In genomic region chr7:141268614-141269013, GRCh38 we compare ENCODE assay signal across 2 cellular contexts.
TF ChIP-seq lines count a peak whose summit lies in the region.

No MANE protein-coding gene starts in this region.

TF ChIP-seq in HepG2, 621 proteins besides CTCF, POLR2A, EP300 and RAD21 (continued from another document and continues in another):
- TF ChIP-seq POGZ (CRISPR knock-in tag; IDR thresholded peaks at IDR 0.05): no peak
- TF ChIP-seq ZMYM4 (CRISPR knock-in tag; IDR thresholded peaks at IDR 0.05): 0 out of 2 replicates have a peak, but pooled peaks have one; percentile 19
- no peak for TF ChIP-seq SOX6 (IDR thresholded peaks at IDR 0.05)
- TF ChIP-seq SOX6 (CRISPR knock-in tag; IDR thresholded peaks at IDR 0.05): peak; percentile 82
- peak; percentile 56; the same call in 1 of the 2 replicates for TF ChIP-seq TBX2 (CRISPR knock-in tag; IDR thresholded peaks at IDR 0.05; ENCODE audit: borderline replicate concordance)
- TF ChIP-seq, protein P1, sequence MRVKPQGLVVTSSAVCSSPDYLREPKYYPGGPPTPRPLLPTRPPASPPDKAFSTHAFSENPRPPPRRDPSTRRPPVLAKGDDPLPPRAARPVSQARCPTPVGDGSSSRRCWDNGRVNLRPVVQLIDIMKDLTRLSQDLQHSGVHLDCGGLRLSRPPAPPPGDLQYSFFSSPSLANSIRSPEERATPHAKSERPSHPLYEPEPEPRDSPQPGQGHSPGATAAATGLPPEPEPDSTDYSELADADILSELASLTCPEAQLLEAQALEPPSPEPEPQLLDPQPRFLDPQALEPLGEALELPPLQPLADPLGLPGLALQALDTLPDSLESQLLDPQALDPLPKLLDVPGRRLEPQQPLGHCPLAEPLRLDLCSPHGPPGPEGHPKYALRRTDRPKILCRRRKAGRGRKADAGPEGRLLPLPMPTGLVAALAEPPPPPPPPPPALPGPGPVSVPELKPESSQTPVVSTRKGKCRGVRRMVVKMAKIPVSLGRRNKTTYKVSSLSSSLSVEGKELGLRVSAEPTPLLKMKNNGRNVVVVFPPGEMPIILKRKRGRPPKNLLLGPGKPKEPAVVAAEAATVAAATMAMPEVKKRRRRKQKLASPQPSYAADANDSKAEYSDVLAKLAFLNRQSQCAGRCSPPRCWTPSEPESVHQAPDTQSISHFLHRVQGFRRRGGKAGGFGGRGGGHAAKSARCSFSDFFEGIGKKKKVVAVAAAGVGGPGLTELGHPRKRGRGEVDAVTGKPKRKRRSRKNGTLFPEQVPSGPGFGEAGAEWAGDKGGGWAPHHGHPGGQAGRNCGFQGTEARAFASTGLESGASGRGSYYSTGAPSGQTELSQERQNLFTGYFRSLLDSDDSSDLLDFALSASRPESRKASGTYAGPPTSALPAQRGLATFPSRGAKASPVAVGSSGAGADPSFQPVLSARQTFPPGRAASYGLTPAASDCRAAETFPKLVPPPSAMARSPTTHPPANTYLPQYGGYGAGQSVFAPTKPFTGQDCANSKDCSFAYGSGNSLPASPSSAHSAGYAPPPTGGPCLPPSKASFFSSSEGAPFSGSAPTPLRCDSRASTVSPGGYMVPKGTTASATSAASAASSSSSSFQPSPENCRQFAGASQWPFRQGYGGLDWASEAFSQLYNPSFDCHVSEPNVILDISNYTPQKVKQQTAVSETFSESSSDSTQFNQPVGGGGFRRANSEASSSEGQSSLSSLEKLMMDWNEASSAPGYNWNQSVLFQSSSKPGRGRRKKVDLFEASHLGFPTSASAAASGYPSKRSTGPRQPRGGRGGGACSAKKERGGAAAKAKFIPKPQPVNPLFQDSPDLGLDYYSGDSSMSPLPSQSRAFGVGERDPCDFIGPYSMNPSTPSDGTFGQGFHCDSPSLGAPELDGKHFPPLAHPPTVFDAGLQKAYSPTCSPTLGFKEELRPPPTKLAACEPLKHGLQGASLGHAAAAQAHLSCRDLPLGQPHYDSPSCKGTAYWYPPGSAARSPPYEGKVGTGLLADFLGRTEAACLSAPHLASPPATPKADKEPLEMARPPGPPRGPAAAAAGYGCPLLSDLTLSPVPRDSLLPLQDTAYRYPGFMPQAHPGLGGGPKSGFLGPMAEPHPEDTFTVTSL (CRISPR knock-in tag; IDR thresholded peaks at IDR 0.05; ENCODE audit: borderline replicate concordance): peak; percentile 65; the same call in 1 of the 2 replicates
- TF ChIP-seq ZNF83 (CRISPR knock-in tag; IDR thresholded peaks at IDR 0.05; ENCODE audit: borderline replicate concordance): no peak
- TF ChIP-seq ZNF644 (CRISPR knock-in tag; IDR thresholded peaks at IDR 0.05; ENCODE audit: low read depth): peak; percentile 52; the same call in 1 of the 2 replicates
- TF ChIP-seq ZNF549 (CRISPR knock-in tag; IDR thresholded peaks at IDR 0.05): no peak
- no peak for TF ChIP-seq MBD4 (IDR thresholded peaks at IDR 0.05; ENCODE audit: borderline replicate concordance, low read length)
- no peak for TF ChIP-seq GATA4 (IDR thresholded peaks at IDR 0.05; ENCODE audit: borderline replicate concordance, low read depth)
- TF ChIP-seq BCL6 (CRISPR knock-in tag; IDR thresholded peaks at IDR 0.05): peak; percentile 64
- TF ChIP-seq, protein P2, sequence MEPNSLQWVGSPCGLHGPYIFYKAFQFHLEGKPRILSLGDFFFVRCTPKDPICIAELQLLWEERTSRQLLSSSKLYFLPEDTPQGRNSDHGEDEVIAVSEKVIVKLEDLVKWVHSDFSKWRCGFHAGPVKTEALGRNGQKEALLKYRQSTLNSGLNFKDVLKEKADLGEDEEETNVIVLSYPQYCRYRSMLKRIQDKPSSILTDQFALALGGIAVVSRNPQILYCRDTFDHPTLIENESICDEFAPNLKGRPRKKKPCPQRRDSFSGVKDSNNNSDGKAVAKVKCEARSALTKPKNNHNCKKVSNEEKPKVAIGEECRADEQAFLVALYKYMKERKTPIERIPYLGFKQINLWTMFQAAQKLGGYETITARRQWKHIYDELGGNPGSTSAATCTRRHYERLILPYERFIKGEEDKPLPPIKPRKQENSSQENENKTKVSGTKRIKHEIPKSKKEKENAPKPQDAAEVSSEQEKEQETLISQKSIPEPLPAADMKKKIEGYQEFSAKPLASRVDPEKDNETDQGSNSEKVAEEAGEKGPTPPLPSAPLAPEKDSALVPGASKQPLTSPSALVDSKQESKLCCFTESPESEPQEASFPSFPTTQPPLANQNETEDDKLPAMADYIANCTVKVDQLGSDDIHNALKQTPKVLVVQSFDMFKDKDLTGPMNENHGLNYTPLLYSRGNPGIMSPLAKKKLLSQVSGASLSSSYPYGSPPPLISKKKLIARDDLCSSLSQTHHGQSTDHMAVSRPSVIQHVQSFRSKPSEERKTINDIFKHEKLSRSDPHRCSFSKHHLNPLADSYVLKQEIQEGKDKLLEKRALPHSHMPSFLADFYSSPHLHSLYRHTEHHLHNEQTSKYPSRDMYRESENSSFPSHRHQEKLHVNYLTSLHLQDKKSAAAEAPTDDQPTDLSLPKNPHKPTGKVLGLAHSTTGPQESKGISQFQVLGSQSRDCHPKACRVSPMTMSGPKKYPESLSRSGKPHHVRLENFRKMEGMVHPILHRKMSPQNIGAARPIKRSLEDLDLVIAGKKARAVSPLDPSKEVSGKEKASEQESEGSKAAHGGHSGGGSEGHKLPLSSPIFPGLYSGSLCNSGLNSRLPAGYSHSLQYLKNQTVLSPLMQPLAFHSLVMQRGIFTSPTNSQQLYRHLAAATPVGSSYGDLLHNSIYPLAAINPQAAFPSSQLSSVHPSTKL (CRISPR knock-in tag; IDR thresholded peaks at IDR 0.05): peak; percentile 76
- peak; percentile 36; the same call in 1 of the 2 replicates for TF ChIP-seq RARA (CRISPR knock-in tag; IDR thresholded peaks at IDR 0.05)
- peak; percentile 78; the same call in 1 of the 2 replicates for TF ChIP-seq SOX5 (CRISPR knock-in tag; IDR thresholded peaks at IDR 0.05; ENCODE audit: borderline replicate concordance)
- TF ChIP-seq HDAC1 (CRISPR knock-in tag; IDR thresholded peaks at IDR 0.05): no peak
- TF ChIP-seq MIXL1 (CRISPR knock-in tag; IDR thresholded peaks at IDR 0.05): 0 out of 2 replicates have a peak, but pooled peaks have one; percentile 18
- peak; percentile 88 for TF ChIP-seq HNF4A (CRISPR knock-in tag; IDR thresholded peaks at IDR 0.05)

TF ChIP-seq in GM12878, 131 proteins besides CTCF, POLR2A, EP300 and RAD21 (continued from another document):
- no peak for TF ChIP-seq CREB1 (IDR thresholded peaks at IDR 0.05; ENCODE audit: low read depth)
- TF ChIP-seq SREBF1 (IDR thresholded peaks at IDR 0.05; ENCODE audit: low read length): no peak
- TF ChIP-seq YY1 (IDR thresholded peaks at IDR 0.05; ENCODE audit: low read depth, low read length): no peak
- no peak for TF ChIP-seq GATAD2B (conservative IDR thresholded peaks at IDR 0.05; ENCODE audit: low read depth)
- TF ChIP-seq NR2F1 (conservative IDR thresholded peaks at IDR 0.05): peak; percentile 63
- TF ChIP-seq, protein P3, sequence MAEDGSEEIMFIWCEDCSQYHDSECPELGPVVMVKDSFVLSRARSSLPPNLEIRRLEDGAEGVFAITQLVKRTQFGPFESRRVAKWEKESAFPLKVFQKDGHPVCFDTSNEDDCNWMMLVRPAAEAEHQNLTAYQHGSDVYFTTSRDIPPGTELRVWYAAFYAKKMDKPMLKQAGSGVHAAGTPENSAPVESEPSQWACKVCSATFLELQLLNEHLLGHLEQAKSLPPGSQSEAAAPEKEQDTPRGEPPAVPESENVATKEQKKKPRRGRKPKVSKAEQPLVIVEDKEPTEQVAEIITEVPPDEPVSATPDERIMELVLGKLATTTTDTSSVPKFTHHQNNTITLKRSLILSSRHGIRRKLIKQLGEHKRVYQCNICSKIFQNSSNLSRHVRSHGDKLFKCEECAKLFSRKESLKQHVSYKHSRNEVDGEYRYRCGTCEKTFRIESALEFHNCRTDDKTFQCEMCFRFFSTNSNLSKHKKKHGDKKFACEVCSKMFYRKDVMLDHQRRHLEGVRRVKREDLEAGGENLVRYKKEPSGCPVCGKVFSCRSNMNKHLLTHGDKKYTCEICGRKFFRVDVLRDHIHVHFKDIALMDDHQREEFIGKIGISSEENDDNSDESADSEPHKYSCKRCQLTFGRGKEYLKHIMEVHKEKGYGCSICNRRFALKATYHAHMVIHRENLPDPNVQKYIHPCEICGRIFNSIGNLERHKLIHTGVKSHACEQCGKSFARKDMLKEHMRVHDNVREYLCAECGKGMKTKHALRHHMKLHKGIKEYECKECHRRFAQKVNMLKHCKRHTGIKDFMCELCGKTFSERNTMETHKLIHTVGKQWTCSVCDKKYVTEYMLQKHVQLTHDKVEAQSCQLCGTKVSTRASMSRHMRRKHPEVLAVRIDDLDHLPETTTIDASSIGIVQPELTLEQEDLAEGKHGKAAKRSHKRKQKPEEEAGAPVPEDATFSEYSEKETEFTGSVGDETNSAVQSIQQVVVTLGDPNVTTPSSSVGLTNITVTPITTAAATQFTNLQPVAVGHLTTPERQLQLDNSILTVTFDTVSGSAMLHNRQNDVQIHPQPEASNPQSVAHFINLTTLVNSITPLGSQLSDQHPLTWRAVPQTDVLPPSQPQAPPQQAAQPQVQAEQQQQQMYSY (CRISPR knock-in tag; IDR thresholded peaks at IDR 0.05): no peak
- TF ChIP-seq ASH2L (IDR thresholded peaks at IDR 0.05; ENCODE audit: borderline replicate concordance, low read depth): no peak
- no peak for TF ChIP-seq RUNX3 (IDR thresholded peaks at IDR 0.05; ENCODE audit: low read length)
- TF ChIP-seq PKNOX1 (IDR thresholded peaks at IDR 0.05): no peak
- 0 out of 2 replicates have a peak, but pooled peaks have one; percentile 47 for TF ChIP-seq NR2C1 (IDR thresholded peaks at IDR 0.05)
- no peak for TF ChIP-seq TCF3 (IDR thresholded peaks at IDR 0.05; ENCODE audit: borderline replicate concordance, insufficient read depth, low read depth, low read length)
- TF ChIP-seq, protein P4, sequence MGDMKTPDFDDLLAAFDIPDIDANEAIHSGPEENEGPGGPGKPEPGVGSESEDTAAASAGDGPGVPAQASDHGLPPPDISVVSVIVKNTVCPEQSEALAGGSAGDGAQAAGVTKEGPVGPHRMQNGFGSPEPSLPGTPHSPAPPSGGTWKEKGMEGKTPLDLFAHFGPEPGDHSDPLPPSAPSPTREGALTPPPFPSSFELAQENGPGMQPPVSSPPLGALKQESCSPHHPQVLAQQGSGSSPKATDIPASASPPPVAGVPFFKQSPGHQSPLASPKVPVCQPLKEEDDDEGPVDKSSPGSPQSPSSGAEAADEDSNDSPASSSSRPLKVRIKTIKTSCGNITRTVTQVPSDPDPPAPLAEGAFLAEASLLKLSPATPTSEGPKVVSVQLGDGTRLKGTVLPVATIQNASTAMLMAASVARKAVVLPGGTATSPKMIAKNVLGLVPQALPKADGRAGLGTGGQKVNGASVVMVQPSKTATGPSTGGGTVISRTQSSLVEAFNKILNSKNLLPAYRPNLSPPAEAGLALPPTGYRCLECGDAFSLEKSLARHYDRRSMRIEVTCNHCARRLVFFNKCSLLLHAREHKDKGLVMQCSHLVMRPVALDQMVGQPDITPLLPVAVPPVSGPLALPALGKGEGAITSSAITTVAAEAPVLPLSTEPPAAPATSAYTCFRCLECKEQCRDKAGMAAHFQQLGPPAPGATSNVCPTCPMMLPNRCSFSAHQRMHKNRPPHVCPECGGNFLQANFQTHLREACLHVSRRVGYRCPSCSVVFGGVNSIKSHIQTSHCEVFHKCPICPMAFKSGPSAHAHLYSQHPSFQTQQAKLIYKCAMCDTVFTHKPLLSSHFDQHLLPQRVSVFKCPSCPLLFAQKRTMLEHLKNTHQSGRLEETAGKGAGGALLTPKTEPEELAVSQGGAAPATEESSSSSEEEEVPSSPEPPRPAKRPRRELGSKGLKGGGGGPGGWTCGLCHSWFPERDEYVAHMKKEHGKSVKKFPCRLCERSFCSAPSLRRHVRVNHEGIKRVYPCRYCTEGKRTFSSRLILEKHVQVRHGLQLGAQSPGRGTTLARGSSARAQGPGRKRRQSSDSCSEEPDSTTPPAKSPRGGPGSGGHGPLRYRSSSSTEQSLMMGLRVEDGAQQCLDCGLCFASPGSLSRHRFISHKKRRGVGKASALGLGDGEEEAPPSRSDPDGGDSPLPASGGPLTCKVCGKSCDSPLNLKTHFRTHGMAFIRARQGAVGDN (IDR thresholded peaks at IDR 0.05): peak; percentile 45; the same call in 1 of the 2 replicates
- no peak for TF ChIP-seq SMC3 (IDR thresholded peaks at IDR 0.05; ENCODE audit: borderline replicate concordance, low read length)
- TF ChIP-seq RCOR1 (conservative IDR thresholded peaks at IDR 0.05; ENCODE audit: low read depth, low read length): no peak
- no peak for TF ChIP-seq ATF7 (IDR thresholded peaks at IDR 0.05; ENCODE audit: low read depth)
- TF ChIP-seq TAF1 (IDR thresholded peaks at IDR 0.05; ENCODE audit: borderline replicate concordance, low read depth, low read length): no peak
- TF ChIP-seq, protein P5, sequence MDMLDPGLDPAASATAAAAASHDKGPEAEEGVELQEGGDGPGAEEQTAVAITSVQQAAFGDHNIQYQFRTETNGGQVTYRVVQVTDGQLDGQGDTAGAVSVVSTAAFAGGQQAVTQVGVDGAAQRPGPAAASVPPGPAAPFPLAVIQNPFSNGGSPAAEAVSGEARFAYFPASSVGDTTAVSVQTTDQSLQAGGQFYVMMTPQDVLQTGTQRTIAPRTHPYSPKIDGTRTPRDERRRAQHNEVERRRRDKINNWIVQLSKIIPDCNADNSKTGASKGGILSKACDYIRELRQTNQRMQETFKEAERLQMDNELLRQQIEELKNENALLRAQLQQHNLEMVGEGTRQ (IDR thresholded peaks at IDR 0.05; ENCODE audit: borderline replicate concordance, low read depth, low read length): no peak
- TF ChIP-seq SUZ12 (IDR thresholded peaks at IDR 0.05; ENCODE audit: unreplicated experiment): no peak
- no peak for TF ChIP-seq RB1 (IDR thresholded peaks at IDR 0.05; ENCODE audit: borderline replicate concordance)
